23 cellular contexts compared by ENCODE assay signal in genomic region chr2:143469323-143469722, GRCh38.
DNase-seq lines count a peak whose midpoint lies in the region; ATAC-seq and TF ChIP-seq lines count a peak whose summit lies in the region.
"Had no signal": no experiment of that assay in that cellular context is flagged by ENCODE, and none has a peak within 500 bp of the region (broad histone marks: within the 10 kb centered on the region; RNA-seq: fewer than 3 reads in every experiment).

No MANE protein-coding gene starts in this region.

- H3K14ac ChIP-seq in IMR-90 (replicated peaks; ENCODE audit: low read depth, low read length), result no peak overlapping the region

- peak overlapping the region; percentile 19 for H3K27ac Mint-ChIP-seq in activated CD4-positive, alpha-beta T cell treated with anti-CD3 and anti-CD28 coated beads for 36 hours
- peak overlapping the region; percentile 83 for H3K27ac Mint-ChIP-seq in activated T-helper 17 cell treated with anti-CD3 and anti-CD28 coated beads, Interleukin-2, amount 50 U/mL, for 72 hours

- H2AFZ ChIP-seq in IMR-90 (replicated peaks; ENCODE audit: low read length, poor library complexity), result no peak overlapping the region
- H2AFZ ChIP-seq: GM23248 had no signal

- intact Hi-C loops in activated CD4-positive, alpha-beta T cell treated with anti-CD3 and anti-CD28 coated beads for 36 hours (cut with DNase I, micrococcal nuclease), result loop anchor here (2.0 to 10.0 kb wide), 5 partner anchors 19 to 437 kb away; no protein-coding TSS in a partner anchor
- intact Hi-C loops in IMR-90 (cut with micrococcal nuclease), result no loop called here

- 100% methylated on average over 1 of the region's 7 CpGs; no CpG with 5 or more reads in 1 of the 2 experiments for WGBS in IMR-90 (ENCODE audit: extremely low coverage in 2 of 2, insufficient read length in 1 of 2), 2 experiments

- in situ Hi-C loops in IMR-90 (cut with MboI; ENCODE audit: low sequenced_read_pairs), result no loop called here

- H3K4me3 Mint-ChIP-seq in activated CD4-positive, alpha-beta T cell treated with anti-CD3 and anti-CD28 coated beads for 36 hours, result no peak overlapping the region
- H3K4me3 Mint-ChIP-seq in activated T-helper 17 cell treated with anti-CD3 and anti-CD28 coated beads, Interleukin-2, amount 50 U/mL, for 72 hours, result peak overlapping the region; percentile 39
- H3K4me3 Mint-ChIP-seq: CD4-positive, alpha-beta memory T cell had no signal

- H3K56ac ChIP-seq in IMR-90 (ENCODE audit: extremely low read depth, insufficient read depth, low read length), result no peak overlapping the region

- no peak for DNase-seq in activated CD4-positive, alpha-beta T cell treated with anti-CD3 and anti-CD28 coated beads for 36 hours
- DNase-seq in activated CD4-positive, alpha-beta T cell treated with anti-CD3 and anti-CD28 coated beads for 4 hours, result no peak
- no peak for DNase-seq in IMR-90
- peak; percentile 25 to 65 for DNase-seq in foreskin keratinocyte
- no peak for DNase-seq in NCI-H2081 treated with DMSO at 0.1 percent for 48 hours (lab: John Stamatoyannopoulos, UW)
- no peak for DNase-seq in NCI-H446 treated with DMSO at 0.1 percent for 48 hours (lab: John Stamatoyannopoulos, UW)
- no peak for DNase-seq in NCI-H1436 (lab: John Stamatoyannopoulos, UW)
- DNase-seq: ACHN; CD4-positive, alpha-beta memory T cell; DMS153; GDM1; GM23248; HCEC 1CT; KG1; NCI-H1105; NCI-H2029 treated with DMSO at 0.1 percent for 48 hours; NCI-H2171 treated with DMSO at 0.1 percent for 48 hours; NCI-H526 treated with DMSO at 0.1 percent for 48 hours; PC-3 had no signal

- H3K27me3 ChIP-seq in IMR-90 (ENCODE audit: control insufficient read depth, insufficient read depth, low read length) (no peaks in the 10 kb centered on the region), foreskin keratinocyte (peaks cover 3% of the 10 kb centered on the region)
- H3K27me3 ChIP-seq: BLaER1 treated with 17β-estradiol and CSF1 and Interleukin-3, amounts not matched to agents 10 nM and 100 nM had no signal

- no peak for TF ChIP-seq RAD21 in IMR-90 (IDR thresholded peaks at IDR 0.05; ENCODE audit: low read length)

- no peaks in the 10 kb centered on the region for H3K9me3 Mint-ChIP-seq in activated CD4-positive, alpha-beta T cell treated with anti-CD3 and anti-CD28 coated beads for 36 hours (ENCODE audit: low read depth)
- H3K9me3 Mint-ChIP-seq in activated T-helper 17 cell treated with anti-CD3 and anti-CD28 coated beads, Interleukin-2, amount 50 U/mL, for 72 hours, result no peaks in the 10 kb centered on the region
- H3K9me3 Mint-ChIP-seq: CD4-positive, alpha-beta memory T cell had no signal

- H2BK5ac ChIP-seq in IMR-90 (ENCODE audit: low read depth, low read length, poor library complexity, severe bottlenecking), result no peak overlapping the region

- no peak overlapping the region for H2BK20ac ChIP-seq in IMR-90 (ENCODE audit: low read depth, low read length)

- no peaks in the 10 kb centered on the region for H3K9me1 ChIP-seq in IMR-90 (ENCODE audit: insufficient read depth, low read length)

- H3K9me3 ChIP-seq in IMR-90 (ENCODE audit: control insufficient read depth, insufficient read depth, low read length), result no peaks in the 10 kb centered on the region
- H3K9me3 ChIP-seq: BLaER1 treated with 17β-estradiol and CSF1 and Interleukin-3, amounts not matched to agents 10 nM and 100 nM had no signal

- peaks cover 5% of the 10 kb centered on the region; the same call in 1 of the 2 replicates for H3K4me1 ChIP-seq in IMR-90 (ENCODE audit: control insufficient read depth, insufficient read depth, low read length)
- H3K4me1 ChIP-seq in foreskin keratinocyte, result no peaks in the 10 kb centered on the region
- H3K4me1 ChIP-seq: BLaER1 treated with 17β-estradiol and CSF1 and Interleukin-3, amounts not matched to agents 10 nM and 100 nM had no signal

- H3K79me1 ChIP-seq in IMR-90 (ENCODE audit: low read depth in 1 of 2, low read length in 2 of 2), result no peaks in the 10 kb centered on the region

- no peaks in the 10 kb centered on the region for H4K20me1 ChIP-seq in IMR-90 (ENCODE audit: insufficient read depth, low read length)
- H4K20me1 ChIP-seq: BLaER1 treated with 17β-estradiol and CSF1 and Interleukin-3, amounts not matched to agents 10 nM and 100 nM had no signal

- H3K4ac ChIP-seq in IMR-90 (ENCODE audit: low read depth, low read length), result no peak overlapping the region

- H3K36me3 ChIP-seq in IMR-90 (ENCODE audit: control insufficient read depth, insufficient read depth, low read length), result no peaks in the 10 kb centered on the region

- no peak overlapping the region for H4K91ac ChIP-seq in IMR-90 (ENCODE audit: insufficient read depth, low read depth, low read length)

- H3K36me3 Mint-ChIP-seq in activated CD4-positive, alpha-beta T cell treated with anti-CD3 and anti-CD28 coated beads for 36 hours (ENCODE audit: low read depth), result peaks cover 3% of the 10 kb centered on the region
- peaks cover 31% of the 10 kb centered on the region for H3K36me3 Mint-ChIP-seq in activated T-helper 17 cell treated with anti-CD3 and anti-CD28 coated beads, Interleukin-2, amount 50 U/mL, for 72 hours (ENCODE audit: low read depth)

- H4K5ac ChIP-seq in IMR-90 (ENCODE audit: low read depth, low read length), result no peak overlapping the region

- no peak overlapping the region for H2AK9ac ChIP-seq in IMR-90 (replicated peaks; ENCODE audit: low read depth, low read length, poor library complexity)

- H3K27ac ChIP-seq in IMR-90 (ENCODE audit: insufficient read depth, low read length), result no peak overlapping the region
- H3K27ac ChIP-seq in foreskin keratinocyte, result no peak overlapping the region
- H3K27ac ChIP-seq: 22Rv1; BLaER1 treated with 17β-estradiol and CSF1 and Interleukin-3, amounts not matched to agents 10 nM and 100 nM; GM23248 had no signal

- no peak overlapping the region for H3K4me2 ChIP-seq in IMR-90 (ENCODE audit: low read depth, low read length)
- H3K4me2 ChIP-seq: BLaER1 treated with 17β-estradiol and CSF1 and Interleukin-3, amounts not matched to agents 10 nM and 100 nM had no signal

- no peak overlapping the region for H3K9ac ChIP-seq in IMR-90 (ENCODE audit: low read depth, low read length)
- H3K9ac ChIP-seq: BLaER1 treated with 17β-estradiol and CSF1 and Interleukin-3, amounts not matched to agents 10 nM and 100 nM; GM23248 had no signal

- no peak overlapping the region for H4K8ac ChIP-seq in IMR-90 (ENCODE audit: low read depth in 2 of 2, low read length in 2 of 2)

- peaks cover 39% of the 10 kb centered on the region for H3K4me1 Mint-ChIP-seq in activated CD4-positive, alpha-beta T cell treated with anti-CD3 and anti-CD28 coated beads for 36 hours
- peaks cover 31% of the 10 kb centered on the region for H3K4me1 Mint-ChIP-seq in activated T-helper 17 cell treated with anti-CD3 and anti-CD28 coated beads, Interleukin-2, amount 50 U/mL, for 72 hours

- no TSS peak for BruUV-seq in IMR-90 (replicated peaks; lab: Mats Ljungman, UMichigan)

- H3K27me3 Mint-ChIP-seq in activated CD4-positive, alpha-beta T cell treated with anti-CD3 and anti-CD28 coated beads for 36 hours, result no peaks in the 10 kb centered on the region
- no peaks in the 10 kb centered on the region for H3K27me3 Mint-ChIP-seq in activated T-helper 17 cell treated with anti-CD3 and anti-CD28 coated beads, Interleukin-2, amount 50 U/mL, for 72 hours
- H3K27me3 Mint-ChIP-seq: CD4-positive, alpha-beta memory T cell had no signal

- 0 out of 2 replicates have a peak overlapping the region, but pooled peaks have one; percentile 30 for H2AK5ac ChIP-seq in IMR-90 (ENCODE audit: low read depth, low read length)

- H2BK120ac ChIP-seq in IMR-90 (ENCODE audit: low read depth, low read length), result no peak overlapping the region

- H3K4me3 ChIP-seq in IMR-90 (ENCODE audit: insufficient read depth, low read depth, low read length), result no peak overlapping the region
- H3K4me3 ChIP-seq: BLaER1 treated with 17β-estradiol and CSF1 and Interleukin-3, amounts not matched to agents 10 nM and 100 nM; GM23248 had no signal

- ATAC-seq in activated CD4-positive, alpha-beta T cell treated with anti-CD3 and anti-CD28 coated beads for 36 hours, result no peak
- no peak for ATAC-seq in IMR-90 (ENCODE audit: low read depth)
- ATAC-seq in activated T-helper 17 cell treated with anti-CD3 and anti-CD28 coated beads, Interleukin-2, amount 50 U/mL, for 72 hours (replicated peaks), result no peak
- peak; percentile 67 for ATAC-seq in foreskin keratinocyte
- ATAC-seq: PC-3, SK-N-SH treated with all-trans-retinoic acid at 6 μM for 48 hours had no signal

- no peak overlapping the region for H3K18ac ChIP-seq in IMR-90 (ENCODE audit: low read depth, low read length)

- TF ChIP-seq POLR2A in IMR-90 (IDR thresholded peaks at IDR 0.05; ENCODE audit: low read depth, low read length), result no peak

- POLR2A ChIA-PET in activated CD4-positive, alpha-beta T cell treated with anti-CD3 and anti-CD28 coated beads for 36 hours (lab: Charles Lee), result no interaction called here
- POLR2A ChIA-PET in IMR-90 (lab: Charles Lee; ENCODE audit: unreplicated experiment), result no interaction called here

- dilution Hi-C loops in IMR-90 (cut with HindIII; ENCODE audit: low sequenced_read_pairs, unreplicated experiment), result no loop called here

- CTCF ChIA-PET in activated CD4-positive, alpha-beta T cell treated with anti-CD3 and anti-CD28 coated beads for 36 hours (lab: Charles Lee), result no interaction called here
- CTCF ChIA-PET in IMR-90 (lab: Yijun Ruan, JAX), result no interaction called here

- H2BK15ac ChIP-seq in IMR-90 (ENCODE audit: low read depth, low read length), result no peak overlapping the region

- H3K23ac ChIP-seq in IMR-90 (ENCODE audit: low read depth, low read length), result no peak overlapping the region

- TF ChIP-seq CTCF in IMR-90 (conservative IDR thresholded peaks at IDR 0.05; ENCODE audit: low read depth, low read length) (no peak), foreskin keratinocyte (conservative IDR thresholded peaks at IDR 0.05) (no peak)

TF ChIP-seq in IMR-90, 13 proteins besides CTCF, POLR2A, EP300 and RAD21:
- TF ChIP-seq NFE2L2 (IDR thresholded peaks at IDR 0.05; ENCODE audit: low read depth, low read length) (no peak), RCOR1 (IDR thresholded peaks at IDR 0.05; ENCODE audit: insufficient replicate concordance, low read length) (no peak), RFX5 (IDR thresholded peaks at IDR 0.05; ENCODE audit: low read depth, low read length) (no peak), MXI1 (IDR thresholded peaks at IDR 0.05; ENCODE audit: borderline replicate concordance, low read depth, low read length) (no peak), FOS (IDR thresholded peaks at IDR 0.05; ENCODE audit: low read depth, low read length) (no peak), MAZ (IDR thresholded peaks at IDR 0.05; ENCODE audit: borderline replicate concordance, low read depth, low read length) (no peak)
TF ChIP-seq in IMR-90: peak in this region for 0.

Comparison
In these comparisons a context has a peak if more than half of its experiments do, and no peak if none do; other contexts are left out.
1. DNase-seq: peak in foreskin keratinocyte (2 of 2); none in activated CD4-positive, alpha-beta T cell treated with anti-CD3 and anti-CD28 coated beads for 36 hours (single experiment), activated CD4-positive, alpha-beta T cell treated with anti-CD3 and anti-CD28 coated beads for 4 hours (0 of 2), IMR-90 (single experiment), NCI-H2081 treated with DMSO at 0.1 percent for 48 hours (single experiment), NCI-H446 treated with DMSO at 0.1 percent for 48 hours (single experiment) and NCI-H1436 (single experiment).